Comparison of ENCODE assay signal across 20 cellular contexts in genomic region chr11:130206141-130206540, GRCh38. TPM values are rescaled to one million over a fixed set of nuclear protein-coding genes. Genes with fewer than 3 reads are reported as not detected.
"Had no signal": no experiment of that assay in that cellular context is flagged by ENCODE, and none has a peak within 500 bp of the region (broad histone marks: within the 10 kb centered on the region; RNA-seq: fewer than 3 reads in every experiment).

No MANE protein-coding gene starts in this region.

- H3K4me1 ChIP-seq: breast epithelium, right lobe of liver, tibial artery had no signal

- H3K4me3 ChIP-seq: breast epithelium, hepatocyte, right lobe of liver, tibial artery had no signal

- H3K27me3 ChIP-seq: breast epithelium, hepatocyte, right lobe of liver, tibial artery had no signal

- H3K4me1 Mint-ChIP-seq: activated CD4-positive, alpha-beta T cell treated with anti-CD3 and anti-CD28 coated beads, Interleukin-2, amount 10 ng/mL, durations not matched to agents 24 days and 14 days; nephron had no signal

- H3K36me3 ChIP-seq: breast epithelium, right lobe of liver had no signal

- H3K4me3 Mint-ChIP-seq: activated CD4-positive, alpha-beta T cell treated with anti-CD3 and anti-CD28 coated beads, Interleukin-2, amount 10 ng/mL, durations not matched to agents 24 days and 14 days; activated naive CD8-positive, alpha-beta T cell treated with anti-CD3 and anti-CD28 coated beads, Interleukin-2, amount 50 U/mL, for 24 hours; activated T-helper 1 cell treated with anti-CD3 and anti-CD28 coated beads, Interleukin-12 subunit alpha, Interleukin-12 subunit beta, Interleukin-2, Interleukin-4 antibody, amounts not matched to agents 30 ng/mL and 10 ng/mL and 1 ng/mL, durations not matched to agents 14 hours and 24 hours and 36 hours; nephron had no signal

- FAIRE-seq: endometrium, keratinocyte had no signal

- H3K27ac Mint-ChIP-seq: activated CD4-positive, alpha-beta T cell treated with anti-CD3 and anti-CD28 coated beads, Interleukin-2, amount 10 ng/mL, durations not matched to agents 24 days and 14 days; activated naive CD8-positive, alpha-beta T cell treated with anti-CD3 and anti-CD28 coated beads, Interleukin-2, amount 50 U/mL, for 24 hours; activated T-helper 1 cell treated with anti-CD3 and anti-CD28 coated beads, Interleukin-12 subunit alpha, Interleukin-12 subunit beta, Interleukin-2, Interleukin-4 antibody, amounts not matched to agents 30 ng/mL and 10 ng/mL and 1 ng/mL, durations not matched to agents 14 hours and 24 hours and 36 hours; nephron had no signal

- DNase-seq: activated CD4-positive, alpha-beta T cell treated with anti-CD3 and anti-CD28 coated beads, Interleukin-2, amount 10 ng/mL, durations not matched to agents 24 days and 14 days; activated CD8-positive, alpha-beta memory T cell treated with anti-CD3 and anti-CD28 coated beads for 24 hours; activated naive CD4-positive, alpha-beta T cell treated with Interleukin-2 at 50 U/mL for 16 hours; activated naive CD8-positive, alpha-beta T cell treated with anti-CD3 and anti-CD28 coated beads, Interleukin-2, amount 50 U/mL, for 24 hours; aorta; left ventricle myocardium superior; mesendoderm; occipital lobe; stimulated activated CD4-positive, alpha-beta T cell treated with anti-CD3 and anti-CD28 coated beads, Interleukin-12 subunit alpha, Interleukin-12 subunit beta, amount 100 ng/mL, for 4 hours; stimulated activated CD4-positive, alpha-beta T cell treated with anti-CD3 and anti-CD28 coated beads, Interleukin-2, amount 100 ng/mL, for 24 hours; T-helper 2 cell had no signal

- H3K27ac ChIP-seq: breast epithelium, hepatocyte, right lobe of liver, tibial artery had no signal

- ATAC-seq: activated naive CD8-positive, alpha-beta T cell treated with anti-CD3 and anti-CD28 coated beads, Interleukin-2, amount 50 U/mL, for 24 hours; esophagus mucosa; left ventricle myocardium superior; right lobe of liver had no signal

- H3K27me3 Mint-ChIP-seq: activated CD4-positive, alpha-beta T cell treated with anti-CD3 and anti-CD28 coated beads, Interleukin-2, amount 10 ng/mL, durations not matched to agents 24 days and 14 days; activated naive CD8-positive, alpha-beta T cell treated with anti-CD3 and anti-CD28 coated beads, Interleukin-2, amount 50 U/mL, for 24 hours had no signal

- H3K9me3 Mint-ChIP-seq: activated CD4-positive, alpha-beta T cell treated with anti-CD3 and anti-CD28 coated beads, Interleukin-2, amount 10 ng/mL, durations not matched to agents 24 days and 14 days; activated naive CD8-positive, alpha-beta T cell treated with anti-CD3 and anti-CD28 coated beads, Interleukin-2, amount 50 U/mL, for 24 hours; activated T-helper 1 cell treated with anti-CD3 and anti-CD28 coated beads, Interleukin-12 subunit alpha, Interleukin-12 subunit beta, Interleukin-2, Interleukin-4 antibody, amounts not matched to agents 30 ng/mL and 10 ng/mL and 1 ng/mL, durations not matched to agents 14 hours and 24 hours and 36 hours had no signal

- H3K9me3 ChIP-seq: breast epithelium, right lobe of liver, tibial artery had no signal

RNA-seq across cellular contexts. Expression of gene ST14, which starts 46.6 kb away (rescaled TPM):
- total RNA-seq: activated CD4-positive, alpha-beta T cell treated with anti-CD3 and anti-CD28 coated beads, Interleukin-2, amount 10 ng/mL, durations not matched to agents 24 days and 14 days; activated T-helper 1 cell treated with anti-CD3 and anti-CD28 coated beads, Interleukin-12 subunit alpha, Interleukin-12 subunit beta, Interleukin-2, Interleukin-4 antibody, amounts not matched to agents 30 ng/mL and 10 ng/mL and 1 ng/mL, durations not matched to agents 14 hours and 24 hours and 36 hours; occipital lobe had no signal
